ENCODE assay signal across 8 cellular contexts in genomic region chr3:66037330-66037985, GRCh38. TPM values are rescaled to one million over a fixed set of nuclear protein-coding genes. Genes with fewer than 3 reads are reported as not detected.
DNase-seq lines count a peak whose midpoint lies in the region; ATAC-seq and TF ChIP-seq lines count a peak whose summit lies in the region.

No MANE protein-coding gene starts in this region.

- H3K36me3 ChIP-seq in WERI-Rb-1 = no peaks in the 10 kb centered on the region; the same call in 1 of the 2 replicates

- ATAC-seq in GM19395 (IDR thresholded peaks at IDR 0.05; ENCODE audit: unreplicated experiment) (no peak), HG02973 (IDR thresholded peaks at IDR 0.05; ENCODE audit: unreplicated experiment) (no peak)

- TF ChIP-seq CTCF in AG04449 (IDR thresholded peaks at IDR 0.05; ENCODE audit: insufficient read depth, low read length, missing control alignments) (peak; percentile 71), GM20000 (IDR thresholded peaks at IDR 0.05; ENCODE audit: extremely low read depth, missing control alignments) (no peak), WERI-Rb-1 (IDR thresholded peaks at IDR 0.05; ENCODE audit: low read depth, low read length) (peak; percentile 54), glutamatergic neuron (IDR thresholded peaks at IDR 0.05; ENCODE audit: partially characterized antibody, unreplicated experiment) (no peak), osteocyte (IDR thresholded peaks at IDR 0.05) (peak; percentile 24)

- no peaks in the 10 kb centered on the region for H3K27me3 ChIP-seq in WERI-Rb-1 (ENCODE audit: insufficient read depth, low read depth, severe bottlenecking)

- CTCF ChIA-PET in AG04449 (lab: Yijun Ruan, JAX) = interaction anchor here (0.7 to 3.0 kb wide), 17 partner anchors 10 to 301 kb away, joined by 3 to 15 read pairs (median 3); no protein-coding TSS in a partner anchor

- H3K27me3 Mint-ChIP-seq in glutamatergic neuron (ENCODE audit: unreplicated experiment) = peaks cover 5% of the 10 kb centered on the region
- no peaks in the 10 kb centered on the region for H3K27me3 Mint-ChIP-seq in osteocyte (ENCODE audit: unreplicated experiment)

- H3K27ac ChIP-seq in WERI-Rb-1 = peak overlapping the region; percentile 85

- H3K4me3 ChIP-seq in AG04449 (ENCODE audit: low read depth, low read length) (peak overlapping the region; percentile 98), WERI-Rb-1 (ENCODE audit: low read depth, low read length) (peak overlapping the region; percentile 95)

- peak overlapping the region; percentile 98 for H3K4me3 Mint-ChIP-seq in glutamatergic neuron (ENCODE audit: unreplicated experiment)
- H3K4me3 Mint-ChIP-seq in osteocyte (ENCODE audit: unreplicated experiment) = peak overlapping the region; percentile 98

- H3K9me3 ChIP-seq in WERI-Rb-1 (ENCODE audit: severe bottlenecking) = no peaks in the 10 kb centered on the region

- DNase-seq in AG04449 (ENCODE audit: low read depth, low spot score) (no peak), GM20000 (ENCODE audit: low spot score) (peak; percentile 40), WERI-Rb-1 (peak; percentile 71), glutamatergic neuron (peak; percentile 31), osteocyte (ENCODE audit: extremely low spot score, unreplicated experiment) (no peak), NCI-H2107 (lab: John Stamatoyannopoulos, UW) (no peak)

- H3K4me1 Mint-ChIP-seq in glutamatergic neuron (ENCODE audit: low read depth, unreplicated experiment) (no peaks in the 10 kb centered on the region), osteocyte (ENCODE audit: unreplicated experiment) (peaks cover 58% of the 10 kb centered on the region)

- H3K9me3 Mint-ChIP-seq in glutamatergic neuron (ENCODE audit: unreplicated experiment) (peaks cover 6% of the 10 kb centered on the region), osteocyte (ENCODE audit: unreplicated experiment) (no peaks in the 10 kb centered on the region)

- H3K27ac Mint-ChIP-seq in glutamatergic neuron (ENCODE audit: unreplicated experiment) (no peak overlapping the region), osteocyte (ENCODE audit: unreplicated experiment) (peak overlapping the region; percentile 10)

- no peaks in the 10 kb centered on the region for H3K36me3 Mint-ChIP-seq in glutamatergic neuron (ENCODE audit: unreplicated experiment)
- H3K36me3 Mint-ChIP-seq in osteocyte (ENCODE audit: unreplicated experiment) = peaks cover 4% of the 10 kb centered on the region

- POLR2A ChIA-PET in AG04449 (lab: Yijun Ruan, JAX) = no interaction called here

RNA-seq across cellular contexts. Expression of gene MAGI1, which starts 1.3 kb away (rescaled TPM):
- total RNA-seq in glutamatergic neuron (ENCODE audit: unreplicated experiment) = 46.5 TPM
- total RNA-seq in osteocyte = 20.1 and 21.9 TPM in 2 replicates

Comparison
In these comparisons a context has a peak if more than half of its experiments do, and no peak if none do; other contexts are left out.
1. DNase-seq: peak in GM20000 (single experiment), WERI-Rb-1 (single experiment) and glutamatergic neuron (single experiment); none in AG04449 (single experiment), osteocyte (single experiment) and NCI-H2107 (single experiment).
2. CTCF ChIP-seq: peak in AG04449 (single experiment), WERI-Rb-1 (single experiment) and osteocyte (single experiment); none in GM20000 (single experiment) and glutamatergic neuron (single experiment).